Comparison of ENCODE assay signal across 8 cellular contexts in genomic region chr12:8890313-8891084, GRCh38. TPM values are rescaled to one million over a fixed set of nuclear protein-coding genes. Genes with fewer than 3 reads are reported as not detected.
DNase-seq lines count a peak whose midpoint lies in the region; ATAC-seq and TF ChIP-seq lines count a peak whose summit lies in the region.

No MANE protein-coding gene starts in this region.

- H3K4me1 Mint-ChIP-seq in activated CD4-positive, alpha-beta T cell treated with anti-CD3 and anti-CD28 coated beads for 36 hours: peaks cover 3% of the 10 kb centered on the region

- no peaks in the 10 kb centered on the region for H3K36me3 ChIP-seq in lower lobe of right lung

- CTCF ChIA-PET in activated CD4-positive, alpha-beta T cell treated with anti-CD3 and anti-CD28 coated beads for 36 hours (lab: Charles Lee): interaction anchor here (0.6 to 3.0 kb wide), 53 partner anchors 9 to 1789 kb away, joined by 3 to 44 read pairs (median 4); partner anchors contain the start of gene PHC1

- H3K9me3 Mint-ChIP-seq in activated CD4-positive, alpha-beta T cell treated with anti-CD3 and anti-CD28 coated beads for 36 hours (ENCODE audit: low read depth): no peaks in the 10 kb centered on the region

- no peak overlapping the region for H3K27ac Mint-ChIP-seq in activated CD4-positive, alpha-beta T cell treated with anti-CD3 and anti-CD28 coated beads for 36 hours

- DNase-seq in 8988T: peak; percentile 32
- DNase-seq in GM10266 (ENCODE audit: extremely low spot score): peak; percentile 67
- peak; percentile 10 for DNase-seq in NCI-H1092 treated with DMSO at 0.1 percent for 48 hours (lab: John Stamatoyannopoulos, UW)
- peak; percentile 75 for DNase-seq in activated CD4-positive, alpha-beta T cell treated with anti-CD3 and anti-CD28 coated beads for 36 hours
- DNase-seq in dermis blood vessel endothelial cell: peak; percentile 73
- peak; percentile 46 for DNase-seq in lower lobe of right lung
- peak; percentile 26 for DNase-seq in stimulated activated CD8-positive, alpha-beta memory T cell treated with anti-CD3 and anti-CD28 coated beads, Interleukin-12 subunit alpha, Interleukin-12 subunit beta, amount 100 ng/mL, for 4 hours (ENCODE audit: low read depth)

- no peaks in the 10 kb centered on the region for H3K9me3 ChIP-seq in lower lobe of right lung

- peak overlapping the region; percentile 51 for H3K4me3 ChIP-seq in lower lobe of right lung

- no peaks in the 10 kb centered on the region for H3K36me3 Mint-ChIP-seq in activated CD4-positive, alpha-beta T cell treated with anti-CD3 and anti-CD28 coated beads for 36 hours (ENCODE audit: low read depth)

- H3K4me3 Mint-ChIP-seq in activated CD4-positive, alpha-beta T cell treated with anti-CD3 and anti-CD28 coated beads for 36 hours: peak overlapping the region; percentile 72

- peak; percentile 74 for ATAC-seq in activated CD4-positive, alpha-beta T cell treated with anti-CD3 and anti-CD28 coated beads for 36 hours
- ATAC-seq in lower lobe of right lung (peak; percentile 81 to 87), HG03432 (IDR thresholded peaks at IDR 0.05; ENCODE audit: unreplicated experiment) (no peak)

- H3K27ac ChIP-seq in lower lobe of right lung: no peak overlapping the region

- TF ChIP-seq CTCF in GM10266 (IDR thresholded peaks at IDR 0.05; ENCODE audit: control insufficient read depth, insufficient read depth, low read depth, missing control alignments): peak; percentile 85
- TF ChIP-seq CTCF in lower lobe of right lung (IDR thresholded peaks at IDR 0.05): peak; percentile 82

- H3K4me1 ChIP-seq in lower lobe of right lung: peaks cover 5% of the 10 kb centered on the region

- no peaks in the 10 kb centered on the region for H3K27me3 Mint-ChIP-seq in activated CD4-positive, alpha-beta T cell treated with anti-CD3 and anti-CD28 coated beads for 36 hours

- POLR2A ChIA-PET in activated CD4-positive, alpha-beta T cell treated with anti-CD3 and anti-CD28 coated beads for 36 hours (lab: Charles Lee): no interaction called here

- intact Hi-C loops in activated CD4-positive, alpha-beta T cell treated with anti-CD3 and anti-CD28 coated beads for 36 hours (cut with DNase I, micrococcal nuclease): loop anchor here (1.0 to 5.0 kb wide), 7 partner anchors 158 to 346 kb away; partner anchors contain the start of gene RIMKLB (in 1 of the 2)
- intact Hi-C loops in lower lobe of right lung (cut with DNase I): no loop called here

- H3K27me3 ChIP-seq in lower lobe of right lung (ENCODE audit: low read depth): peaks cover 3% of the 10 kb centered on the region

RNA-seq across cellular contexts. Expression of gene PHC1, which starts 23.8 kb away (rescaled TPM):
- total RNA-seq in activated CD4-positive, alpha-beta T cell treated with anti-CD3 and anti-CD28 coated beads for 36 hours: 10 to 100 TPM; 17.1 to 21.9 TPM
- total RNA-seq in dermis blood vessel endothelial cell (15.0 and 20.6 TPM in 2 replicates), lower lobe of right lung (38.8 TPM)

RNA-seq across cellular contexts. Expression of gene M6PR, which starts 58.9 kb away (rescaled TPM):
- 100 to 1,000 TPM; 146 to 179 TPM for total RNA-seq in activated CD4-positive, alpha-beta T cell treated with anti-CD3 and anti-CD28 coated beads for 36 hours
- total RNA-seq in dermis blood vessel endothelial cell (111 and 155 TPM in 2 replicates), lower lobe of right lung (226 TPM)

Comparison
In these comparisons a context has a peak if more than half of its experiments do, and no peak if none do; other contexts are left out.
1. DNase-seq: peak in every context shown above with its lines; median percentile 75 in activated CD4-positive, alpha-beta T cell treated with anti-CD3 and anti-CD28 coated beads for 36 hours; 73 in dermis blood vessel endothelial cell; 67 in GM10266; 46 in lower lobe of right lung; 32 in 8988T; 26 in stimulated activated CD8-positive, alpha-beta memory T cell treated with anti-CD3 and anti-CD28 coated beads, Interleukin-12 subunit alpha, Interleukin-12 subunit beta, amount 100 ng/mL, for 4 hours; 10 in NCI-H1092 treated with DMSO at 0.1 percent for 48 hours.